12 cellular contexts compared by ENCODE assay signal in the genomic region with DNA sequence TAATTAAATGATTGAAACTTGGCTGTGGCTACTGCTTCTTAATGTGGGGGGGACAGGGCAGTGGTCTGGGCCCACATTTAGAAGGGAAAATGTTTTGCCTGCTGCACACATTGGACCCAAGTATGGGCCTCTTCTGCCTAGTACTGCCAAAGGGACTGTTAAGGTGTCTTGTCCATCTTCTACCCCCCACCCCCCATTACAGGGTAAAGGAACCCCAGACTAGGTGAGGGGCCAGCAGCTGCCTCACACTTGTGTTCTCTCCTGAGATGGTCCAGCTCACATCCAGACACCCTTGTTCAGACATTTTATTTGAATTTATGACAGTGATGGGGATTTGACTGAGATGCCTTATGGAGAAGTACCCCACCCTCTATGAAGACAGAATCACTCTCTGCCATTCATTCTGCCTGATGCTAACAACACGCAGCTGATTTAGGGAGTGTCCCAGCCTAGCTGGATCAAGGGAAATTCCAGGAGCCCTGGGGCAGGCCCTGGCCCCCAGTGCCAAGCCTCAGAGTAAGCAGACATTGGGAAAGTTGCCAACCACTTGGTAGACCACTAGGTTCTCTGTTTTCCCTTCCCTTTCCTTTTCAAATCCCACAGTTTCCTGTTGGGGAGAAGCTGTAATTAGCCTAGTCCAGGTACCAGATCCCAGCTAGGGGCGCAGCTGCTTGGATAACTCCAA. TPM values are rescaled to one million over a fixed set of nuclear protein-coding genes. Genes with fewer than 3 reads are reported as not detected.
DNase-seq lines count a peak whose midpoint lies in the region; ATAC-seq and TF ChIP-seq lines count a peak whose summit lies in the region.
"Had no signal": no experiment of that assay in that cellular context is flagged by ENCODE, and none has a peak within 500 bp of the region (broad histone marks: within the 10 kb centered on the region; RNA-seq: fewer than 3 reads in every experiment).

No MANE protein-coding gene starts in this region.

- H3K4me1 ChIP-seq in GM23248 (ENCODE audit: insufficient read depth) (peaks cover 14% of the 10 kb centered on the region), adipocyte (ENCODE audit: control insufficient read depth, insufficient read depth, low read length) (peaks cover 8% of the 10 kb centered on the region)
- H3K4me1 ChIP-seq: ascending aorta had no signal

- H2AFZ ChIP-seq in GM23248 = no peak overlapping the region

- H3K79me2 ChIP-seq in GM23248 (ENCODE audit: insufficient read depth) = no peaks in the 10 kb centered on the region

- H3K4me3 ChIP-seq in GM23248 = no peak overlapping the region
- H3K4me3 ChIP-seq in adipocyte (ENCODE audit: low read length) = no peak overlapping the region
- H3K4me3 ChIP-seq: ascending aorta, thyroid gland had no signal

- H3K9me3 ChIP-seq in GM23248 (ENCODE audit: low read depth) (no peaks in the 10 kb centered on the region), adipocyte (ENCODE audit: control insufficient read depth, low read length) (no peaks in the 10 kb centered on the region)
- H3K9me3 ChIP-seq: ascending aorta, thyroid gland had no signal

- H3K4me2 ChIP-seq in GM23248 (ENCODE audit: unreplicated experiment) = peak overlapping the region; percentile 5

- 28 to 32% methylated on average over 2 of the region's 2 CpGs for WGBS in GM23248 (ENCODE audit: low coverage in 1 of 2, low lambda C conversion rate in 2 of 2, missing lambda C conversion rate in 2 of 2), 2 experiments

- H3K36me3 ChIP-seq in GM23248 (ENCODE audit: low read depth) (peaks cover 45% of the 10 kb centered on the region), adipocyte (ENCODE audit: control insufficient read depth, insufficient read depth, low read length, severe bottlenecking) (peaks cover 65% of the 10 kb centered on the region)

- DNase-seq in GM23248 (peak; percentile 63), adipocyte (ENCODE audit: low read depth) (peak; percentile 79), glomerular endothelial cell (ENCODE audit: extremely low read depth, low read depth, low spot score) (peak; percentile 23), GM13976 (ENCODE audit: low spot score) (no peak), NCI-H187 treated with DMSO at 0.1 percent for 48 hours (lab: John Stamatoyannopoulos, UW) (no peak)
- DNase-seq: left colon, NCI-H1417 treated with DMSO at 0.1 percent for 48 hours, thyroid gland had no signal

- no peaks in the 10 kb centered on the region for H4K20me1 ChIP-seq in GM23248 (ENCODE audit: insufficient read depth)

- peaks cover 44% of the 10 kb centered on the region for H3F3A ChIP-seq in GM23248 (ENCODE audit: insufficient read depth)

- H3K9me2 ChIP-seq in GM23248 (ENCODE audit: insufficient read depth) = no peaks in the 10 kb centered on the region

- no peaks in the 10 kb centered on the region for H3K27me3 ChIP-seq in GM23248 (replicated peaks; ENCODE audit: insufficient read depth)
- no peaks in the 10 kb centered on the region for H3K27me3 ChIP-seq in adipocyte (replicated peaks; ENCODE audit: control insufficient read depth, insufficient read depth, low read length)
- H3K27me3 ChIP-seq: ascending aorta, thyroid gland had no signal

- ATAC-seq in GM18858 (IDR thresholded peaks at IDR 0.05; ENCODE audit: unreplicated experiment) (no peak), GM19351 (IDR thresholded peaks at IDR 0.05; ENCODE audit: unreplicated experiment) (no peak)
- ATAC-seq: left colon had no signal

- in situ Hi-C loops in GM23248 (cut with MboI) = no loop called here
- in situ Hi-C loops in GM13976 (cut with MboI; ENCODE audit: low sequenced_read_pairs, unreplicated experiment) = no loop called here

- TF ChIP-seq CTCF in 22Rv1 (IDR thresholded peaks at IDR 0.05) (no peak), GM13976 (IDR thresholded peaks at IDR 0.05; ENCODE audit: borderline replicate concordance, control extremely low read depth, extremely low read depth, insufficient read depth, missing control alignments) (no peak)

- H3K27ac ChIP-seq in 22Rv1 (peak overlapping the region; percentile 39), GM23248 (peak overlapping the region; percentile 45)

- peak overlapping the region; percentile 6; the same call in 1 of the 2 replicates for H3K9ac ChIP-seq in GM23248
- H3K9ac ChIP-seq in adipocyte (ENCODE audit: low read length) = no peak overlapping the region

RNA-seq across cellular contexts. Expression of gene YARS1, which starts 42.1 kb away (rescaled TPM):
- 125 and 135 TPM in 2 replicates for total RNA-seq in GM23248 (2014; rRNA removed; shearing (Covaris generic))
- 179 and 185 TPM in 2 replicates for polyA plus RNA-seq in GM23248 (2016; fragmentation: Nextera tagmentation; extraction: Ambion mirVana)
- 60.7 and 74.8 TPM in 2 replicates for total RNA-seq in glomerular endothelial cell

RNA-seq across cellular contexts. Expression of gene S100PBP, which starts 42.4 kb away (rescaled TPM):
- total RNA-seq in GM23248 (2014; rRNA removed; shearing (Covaris generic)) = 25.2 and 35.0 TPM in 2 replicates
- 12.1 and 15.7 TPM in 2 replicates for polyA plus RNA-seq in GM23248 (2016; fragmentation: Nextera tagmentation; extraction: Ambion mirVana)
- total RNA-seq in glomerular endothelial cell = 18.9 and 40.8 TPM in 2 replicates

Comparison
In these comparisons a context has a peak if more than half of its experiments do, and no peak if none do; other contexts are left out.
1. DNase-seq: peak in GM23248 (single experiment), adipocyte (single experiment) and glomerular endothelial cell (single experiment); none in GM13976 (single experiment) and NCI-H187 treated with DMSO at 0.1 percent for 48 hours (single experiment).